ENCODE assay signal across 3 cellular contexts in genomic region chr11:2300290-2300935, GRCh38.
TF ChIP-seq lines count a peak whose summit lies in the region.

No MANE protein-coding gene starts in this region.

TF ChIP-seq in IMR-90, 13 proteins besides CTCF, POLR2A, EP300 and RAD21:
- TF ChIP-seq RFX5 (IDR thresholded peaks at IDR 0.05; ENCODE audit: low read depth, low read length), result no peak
- TF ChIP-seq USF2 (IDR thresholded peaks at IDR 0.05; ENCODE audit: low read depth, low read length), result no peak
- no peak for TF ChIP-seq FOS (IDR thresholded peaks at IDR 0.05; ENCODE audit: low read depth, low read length)
- no peak for TF ChIP-seq MAFK (IDR thresholded peaks at IDR 0.05; ENCODE audit: low read depth, low read length)
TF ChIP-seq in IMR-90: peak in this region for 0.

TF ChIP-seq in K562, 482 proteins besides CTCF, POLR2A, EP300 and RAD21:
- TF ChIP-seq SPI1 (IDR thresholded peaks at IDR 0.05; ENCODE audit: borderline replicate concordance, low read depth, low read length), result peak; percentile 58; the same call in 1 of the 2 replicates
- no peak for TF ChIP-seq FIP1L1 (IDR thresholded peaks at IDR 0.05; ENCODE audit: low read depth, low read length, poor library complexity, severe bottlenecking)
TF ChIP-seq in K562: peak in this region for 1.

TF ChIP-seq in SK-N-SH treated with all-trans-retinoic acid at 6 μM for 48 hours, 23 proteins besides CTCF, POLR2A, EP300 and RAD21:
- no peak for TF ChIP-seq ISL1 (CRISPR knock-in tag; IDR thresholded peaks at IDR 0.05)
- no peak for TF ChIP-seq CSRNP3 (CRISPR knock-in tag; IDR thresholded peaks at IDR 0.05)
- TF ChIP-seq ZNF8 (CRISPR knock-in tag; IDR thresholded peaks at IDR 0.05), result no peak
- no peak for TF ChIP-seq ZFP3 (CRISPR knock-in tag; IDR thresholded peaks at IDR 0.05)
- no peak for TF ChIP-seq ARNTL (CRISPR knock-in tag; IDR thresholded peaks at IDR 0.05; ENCODE audit: borderline replicate concordance, low read depth)
- TF ChIP-seq POU6F1 (CRISPR knock-in tag; IDR thresholded peaks at IDR 0.05; ENCODE audit: borderline replicate concordance, low read depth), result no peak
- TF ChIP-seq CREB5 (CRISPR knock-in tag; IDR thresholded peaks at IDR 0.05; ENCODE audit: low read depth), result no peak
- no peak for TF ChIP-seq BACH2 (CRISPR knock-in tag; IDR thresholded peaks at IDR 0.05; ENCODE audit: borderline replicate concordance)
